20 cellular contexts compared by ENCODE assay signal in genomic region chr21:39655589-39655988, GRCh38. TPM values are rescaled to one million over a fixed set of nuclear protein-coding genes. Genes with fewer than 3 reads are reported as not detected.
"Had no signal": no experiment of that assay in that cellular context is flagged by ENCODE, and none has a peak within 500 bp of the region (broad histone marks: within the 10 kb centered on the region; RNA-seq: fewer than 3 reads in every experiment).

No MANE protein-coding gene starts in this region.

- H3K27me3 ChIP-seq: MG63, SJSA1 had no signal

- H3K4me3 ChIP-seq: MG63, SJSA1, SK-N-MC had no signal

- DNase-seq: KBM-7, MG63, NCI-H1092, NCI-H1105 treated with DMSO at 0.1 percent for 48 hours, NCI-H1417 treated with DMSO at 0.1 percent for 48 hours, NCI-H146, NCI-H1694 treated with DMSO at 0.1 percent for 48 hours, NCI-H1930, NCI-H2081, NCI-H2107, NCI-H2227 treated with DMSO at 0.1 percent for 48 hours, NCI-H524, NCI-H69, NCI-H774, Right ventricle myocardium superior, RPMI8226, SIG-M5 had no signal

- H3K27ac ChIP-seq: SJSA1, SK-N-MC had no signal

- H3K36me3 ChIP-seq: MG63, SJSA1 had no signal

RNA-seq across cellular contexts. Expression of gene B3GALT5, which starts 42.8 kb away (rescaled TPM):
- total RNA-seq: NCI-H460 had no signal
